Comparison of ENCODE assay signal across 8 cellular contexts in genomic region chr1:33007190-33008050, GRCh38. TPM values are rescaled to one million over a fixed set of nuclear protein-coding genes. Genes with fewer than 3 reads are reported as not detected.
DNase-seq lines count a peak whose midpoint lies in the region; ATAC-seq and TF ChIP-seq lines count a peak whose summit lies in the region.

No MANE protein-coding gene starts in this region.

- peaks cover 53 to 75% (median 64%) of the 10 kb centered on the region in 4 donors for H3K4me1 ChIP-seq in upper lobe of left lung

- TF ChIP-seq EP300 in upper lobe of left lung (IDR thresholded peaks at IDR 0.05): no peak

- 48 to 51% methylated on average over 6 of the region's 6 CpGs for WGBS in upper lobe of left lung, 2 donors

- peak overlapping the region; percentile 7 to 82 (median 78) for H3K27ac ChIP-seq in upper lobe of left lung

- CTCF ChIA-PET in activated CD8-positive, alpha-beta memory T cell treated with anti-CD3 and anti-CD28 coated beads, Interleukin-2, amount 10 ng/mL, durations not matched to agents 7 days and 5 days (lab: Charles Lee): interaction anchor here (0.7 to 3.3 kb wide), 5 partner anchors 14 to 74 kb away, joined by 3 to 29 read pairs (median 3); no protein-coding TSS in a partner anchor

- TF ChIP-seq POLR2A in upper lobe of left lung (IDR thresholded peaks at IDR 0.05): no peak

- H3K36me3 Mint-ChIP-seq in activated CD8-positive, alpha-beta memory T cell treated with anti-CD3 and anti-CD28 coated beads, Interleukin-2, amount 10 ng/mL, durations not matched to agents 7 days and 5 days: peaks cover 45% of the 10 kb centered on the region

- in situ Hi-C loops in T47D (cut with HindIII; ENCODE audit: low pct_unique_long_range_greater_than_20kb, low sequenced_read_pairs): no loop called here

- H3K36me3 ChIP-seq in kidney epithelial cell (ENCODE audit: control insufficient read depth, insufficient read depth, low read length): no peaks in the 10 kb centered on the region
- peaks cover 0 to 13% (median 9%) of the 10 kb centered on the region in 4 donors for H3K36me3 ChIP-seq in upper lobe of left lung

- no peak for DNase-seq in activated CD8-positive, alpha-beta memory T cell treated with anti-CD3 and anti-CD28 coated beads, Interleukin-2, amount 10 ng/mL, durations not matched to agents 7 days and 5 days
- DNase-seq in activated CD8-positive, alpha-beta memory T cell treated with anti-CD3 and anti-CD28 coated beads for 24 hours: no peak
- DNase-seq in NCI-H2029 (lab: John Stamatoyannopoulos, UW): peak; percentile 88
- DNase-seq in T47D (ENCODE audit: low read depth in 1 of 2, low spot score in 1 of 2): peak; percentile 9 to 85
- peak; percentile 75 for DNase-seq in kidney epithelial cell (ENCODE audit: low read depth)
- DNase-seq in upper lobe of left lung: peak in 1 of 2 donors; percentile 85
- no peak for DNase-seq in inferior parietal cortex (ENCODE audit: extremely low spot score)

- no peaks in the 10 kb centered on the region for H3K27me3 Mint-ChIP-seq in activated CD8-positive, alpha-beta memory T cell treated with anti-CD3 and anti-CD28 coated beads, Interleukin-2, amount 10 ng/mL, durations not matched to agents 7 days and 5 days

- H3K4me1 Mint-ChIP-seq in activated CD8-positive, alpha-beta memory T cell treated with anti-CD3 and anti-CD28 coated beads, Interleukin-2, amount 10 ng/mL, durations not matched to agents 7 days and 5 days: peaks cover 13% of the 10 kb centered on the region

- H3K9me3 Mint-ChIP-seq in activated CD8-positive, alpha-beta memory T cell treated with anti-CD3 and anti-CD28 coated beads, Interleukin-2, amount 10 ng/mL, durations not matched to agents 7 days and 5 days (ENCODE audit: low read depth): no peaks in the 10 kb centered on the region

- no peaks in the 10 kb centered on the region for H3K27me3 ChIP-seq in kidney epithelial cell (ENCODE audit: control insufficient read depth, insufficient read depth, low read length)
- no peaks in the 10 kb centered on the region for H3K27me3 ChIP-seq in upper lobe of left lung

- TF ChIP-seq CTCF in kidney epithelial cell (IDR thresholded peaks at IDR 0.05; ENCODE audit: insufficient read depth, low read length, poor library complexity, severe bottlenecking): peak; percentile 57
- peak; percentile 17 to 66 (median 54) for TF ChIP-seq CTCF in upper lobe of left lung (IDR thresholded peaks at IDR 0.05)

- H3K27ac Mint-ChIP-seq in activated CD8-positive, alpha-beta memory T cell treated with anti-CD3 and anti-CD28 coated beads, Interleukin-2, amount 10 ng/mL, durations not matched to agents 7 days and 5 days: no peak overlapping the region

- H3K9me3 ChIP-seq in upper lobe of left lung: no peaks in the 10 kb centered on the region

- peak; percentile 55 for ATAC-seq in activated CD8-positive, alpha-beta memory T cell treated with anti-CD3 and anti-CD28 coated beads, Interleukin-2, amount 10 ng/mL, durations not matched to agents 7 days and 5 days
- ATAC-seq in upper lobe of left lung (ENCODE audit: low FRiP score in 2 of 2) (peak; percentile 78 to 87), GM21786 (IDR thresholded peaks at IDR 0.05; ENCODE audit: unreplicated experiment) (no peak)

- no peak overlapping the region for H3K4me3 Mint-ChIP-seq in activated CD8-positive, alpha-beta memory T cell treated with anti-CD3 and anti-CD28 coated beads, Interleukin-2, amount 10 ng/mL, durations not matched to agents 7 days and 5 days

- H3K4me3 ChIP-seq in kidney epithelial cell (ENCODE audit: low read depth, low read length) (no peak overlapping the region), upper lobe of left lung (no peak overlapping the region)

RNA-seq across cellular contexts. Expression of gene AK2, which starts 29.3 kb away (rescaled TPM):
- 100 to 1,000 TPM; 218 to 279 TPM for total RNA-seq in activated CD8-positive, alpha-beta memory T cell treated with anti-CD3 and anti-CD28 coated beads, Interleukin-2, amount 10 ng/mL, durations not matched to agents 7 days and 5 days
- total RNA-seq in kidney epithelial cell: 156 and 161 TPM in 2 replicates
- total RNA-seq in upper lobe of left lung: 100 to 1,000 TPM in 5 of 6 donors, 10 to 100 TPM in 1; 90.1 to 123 (median 115) TPM

RNA-seq across cellular contexts. Expression of gene RNF19B, which starts 42.8 kb away (rescaled TPM):
- 10 to 100 TPM; 31.6 to 47.4 TPM for total RNA-seq in activated CD8-positive, alpha-beta memory T cell treated with anti-CD3 and anti-CD28 coated beads, Interleukin-2, amount 10 ng/mL, durations not matched to agents 7 days and 5 days
- total RNA-seq in kidney epithelial cell (32.8 and 33.7 TPM in 2 replicates), upper lobe of left lung (10 to 100 TPM; 28.7 to 44.5 (median 37.4) TPM)

Comparison
In these comparisons a context has a peak if more than half of its experiments do, and no peak if none do; other contexts are left out.
1. DNase-seq: peak in NCI-H2029 (single experiment), T47D (2 of 2) and kidney epithelial cell (single experiment); none in activated CD8-positive, alpha-beta memory T cell treated with anti-CD3 and anti-CD28 coated beads, Interleukin-2, amount 10 ng/mL, durations not matched to agents 7 days and 5 days (single experiment), activated CD8-positive, alpha-beta memory T cell treated with anti-CD3 and anti-CD28 coated beads for 24 hours (single experiment) and inferior parietal cortex (single experiment).